ENCODE assay signal across 8 cellular contexts in genomic region chr17:38870259-38871165, GRCh38. TPM values are rescaled to one million over a fixed set of nuclear protein-coding genes. Genes with fewer than 3 reads are reported as not detected.
DNase-seq lines count a peak whose midpoint lies in the region; ATAC-seq and TF ChIP-seq lines count a peak whose summit lies in the region.

No MANE protein-coding gene starts in this region.

- no peaks in the 10 kb centered on the region for H3K27me3 ChIP-seq in MG63

- intact Hi-C loops in activated B cell treated with CpG ODN at 0.5 μM for 24 hours (cut with micrococcal nuclease): loop anchor here (1.0 to 2.0 kb wide), 4 partner anchors 14 to 112 kb away; partner anchors contain the start of genes FBXO47 and LASP1NB

- H3K27ac Mint-ChIP-seq in activated B cell treated with CpG ODN at 0.5 μM for 24 hours: peak overlapping the region; percentile 93

- POLR2A ChIA-PET in activated B cell treated with CpG ODN at 0.5 μM for 24 hours (lab: Charles Lee): interaction anchor here (0.6 to 9.2 kb wide), 34 partner anchors 9 to 846 kb away, joined by 3 to 370 read pairs (median 6); partner anchors contain the start of genes CDK12, CWC25, FBXO47 and MLLT6

- H3K4me3 Mint-ChIP-seq in activated B cell treated with CpG ODN at 0.5 μM for 24 hours: peak overlapping the region; percentile 99

- H3K36me3 Mint-ChIP-seq in activated B cell treated with CpG ODN at 0.5 μM for 24 hours (ENCODE audit: low read depth): peaks cover 29% of the 10 kb centered on the region

- peaks cover 48% of the 10 kb centered on the region for H3K36me3 ChIP-seq in MG63

- CTCF ChIA-PET in activated B cell treated with CpG ODN at 0.5 μM for 24 hours (lab: Charles Lee): interaction anchor here (0.6 to 6.4 kb wide), 12 partner anchors 16 to 294 kb away, joined by 3 to 33 read pairs (median 6); partner anchors contain the start of genes LASP1NB and RPL23

- H3K4me1 Mint-ChIP-seq in activated B cell treated with CpG ODN at 0.5 μM for 24 hours: peaks cover 73% of the 10 kb centered on the region

- TF ChIP-seq CTCF in activated B cell treated with CpG ODN at 0.5 μM for 24 hours (IDR thresholded peaks at IDR 0.05) (no peak), cardiac fibroblast (IDR thresholded peaks at IDR 0.05; ENCODE audit: low read depth, low read length) (no peak)

- peak; percentile 28 for ATAC-seq in activated B cell treated with CpG ODN at 0.5 μM for 24 hours (ENCODE audit: low read depth)
- ATAC-seq in GM19395 (IDR thresholded peaks at IDR 0.05; ENCODE audit: unreplicated experiment): no peak

- H3K4me3 ChIP-seq in MG63 (peak overlapping the region; percentile 94), cardiac fibroblast (replicated peaks in 1 of 2; ENCODE audit: low read depth in 2 of 2, low read length in 2 of 2) (peak overlapping the region; percentile 99)

- H3K9me3 Mint-ChIP-seq in activated B cell treated with CpG ODN at 0.5 μM for 24 hours: no peaks in the 10 kb centered on the region

- H3K27me3 Mint-ChIP-seq in activated B cell treated with CpG ODN at 0.5 μM for 24 hours: peaks cover 2% of the 10 kb centered on the region

- no peaks in the 10 kb centered on the region for H3K9me3 ChIP-seq in MG63

- peak; percentile 38 for DNase-seq in NCI-H510A treated with DMSO at 0.1 percent for 48 hours (lab: John Stamatoyannopoulos, UW)
- DNase-seq in NCI-H510A (lab: John Stamatoyannopoulos, UW): no peak
- peak; percentile 87 for DNase-seq in MG63
- DNase-seq in activated B cell treated with CpG ODN at 0.5 μM for 24 hours: peak; percentile 47
- DNase-seq in cardiac fibroblast (ENCODE audit: low read depth in 2 of 2): peak; percentile 57 to 64
- peak; percentile 61 for DNase-seq in kidney tubule cell (ENCODE audit: low spot score)
- peak; percentile 68 to 79 for DNase-seq in stimulated activated CD4-positive, alpha-beta T cell treated with anti-CD3 and anti-CD28 coated beads, Interleukin-2, amount 100 ng/mL, for 24 hours

RNA-seq across cellular contexts. Expression of gene LASP1, which starts 0.7 kb away (rescaled TPM):
- 228 and 323 TPM in 2 replicates for total RNA-seq in MG63 (2014; rRNA removed; shearing (Covaris generic); ENCODE audit: low replicate concordance)
- 117 and 127 TPM in 2 replicates for total RNA-seq in activated B cell treated with CpG ODN at 0.5 μM for 24 hours

RNA-seq across cellular contexts. Expression of gene RPL23, which starts 17.0 kb away (rescaled TPM):
- total RNA-seq in MG63 (2014; rRNA removed; shearing (Covaris generic); ENCODE audit: low replicate concordance): 2,314 and 3,514 TPM in 2 replicates
- total RNA-seq in activated B cell treated with CpG ODN at 0.5 μM for 24 hours: 2,652 and 3,293 TPM in 2 replicates

RNA-seq across cellular contexts. Expression of gene CWC25, which starts 45.4 kb away (rescaled TPM):
- total RNA-seq in MG63 (2014; rRNA removed; shearing (Covaris generic); ENCODE audit: low replicate concordance): 19.2 and 21.3 TPM in 2 replicates
- total RNA-seq in activated B cell treated with CpG ODN at 0.5 μM for 24 hours: 35.6 and 38.3 TPM in 2 replicates
